Comparison of ENCODE assay signal across 14 cellular contexts in genomic region chr3:182644800-182645433, GRCh38.
DNase-seq lines count a peak whose midpoint lies in the region; ATAC-seq and TF ChIP-seq lines count a peak whose summit lies in the region.
"Had no signal": no experiment of that assay in that cellular context is flagged by ENCODE, and none has a peak within 500 bp of the region (broad histone marks: within the 10 kb centered on the region; RNA-seq: fewer than 3 reads in every experiment).

No MANE protein-coding gene starts in this region.

- CTCF ChIA-PET in activated CD8-positive, alpha-beta T cell treated with anti-CD3 and anti-CD28 coated beads for 36 hours (lab: Charles Lee), result interaction anchor here (1.7 kb wide), 1 partner anchor 38 kb away, joined by 5 read pairs; no protein-coding TSS in a partner anchor
- CTCF ChIA-PET in activated CD8-positive, alpha-beta T cell treated with anti-CD3 and anti-CD28 coated beads, Interleukin-2, amount 10 ng/mL, durations not matched to agents 7 days and 5 days (lab: Charles Lee), result interaction anchor here (0.6 to 1.3 kb wide), 2 partner anchors 9 to 1909 kb away, joined by 3 read pairs; no protein-coding TSS in a partner anchor

- no peaks in the 10 kb centered on the region for H3K36me3 Mint-ChIP-seq in activated CD8-positive, alpha-beta T cell treated with anti-CD3 and anti-CD28 coated beads for 36 hours (ENCODE audit: low read depth)
- H3K36me3 Mint-ChIP-seq in activated CD8-positive, alpha-beta T cell treated with anti-CD3 and anti-CD28 coated beads, Interleukin-2, amount 10 ng/mL, durations not matched to agents 7 days and 5 days (ENCODE audit: low read depth), result no peaks in the 10 kb centered on the region
- no peaks in the 10 kb centered on the region for H3K36me3 Mint-ChIP-seq in GM23338 (ENCODE audit: low read depth)
- no peaks in the 10 kb centered on the region for H3K36me3 Mint-ChIP-seq in activated naive CD8-positive, alpha-beta T cell treated with anti-CD3 and anti-CD28 coated beads, Interleukin-2, amount 50 U/mL, for 24 hours (ENCODE audit: low read depth)

- H3F3A ChIP-seq in GM23338 (replicated peaks; ENCODE audit: low read depth), result no peaks in the 10 kb centered on the region

- H3K27me3 Mint-ChIP-seq in activated CD8-positive, alpha-beta T cell treated with anti-CD3 and anti-CD28 coated beads for 36 hours, result peaks cover 16% of the 10 kb centered on the region
- H3K27me3 Mint-ChIP-seq in activated CD8-positive, alpha-beta T cell treated with anti-CD3 and anti-CD28 coated beads, Interleukin-2, amount 10 ng/mL, durations not matched to agents 7 days and 5 days (ENCODE audit: low read depth), result peaks cover 6% of the 10 kb centered on the region
- H3K27me3 Mint-ChIP-seq in GM23338 (ENCODE audit: insufficient read depth, low read depth, poor library complexity), result no peaks in the 10 kb centered on the region
- H3K27me3 Mint-ChIP-seq in activated naive CD8-positive, alpha-beta T cell treated with anti-CD3 and anti-CD28 coated beads, Interleukin-2, amount 50 U/mL, for 24 hours, result peaks cover 8% of the 10 kb centered on the region

- H3K27ac ChIP-seq in GM23338 (ENCODE audit: low read depth), result no peak overlapping the region
- H3K27ac ChIP-seq: adrenal gland had no signal

- peak overlapping the region; percentile 63; the same call in 1 of the 2 replicates for H2AFZ ChIP-seq in GM23338

- H3K4me3 Mint-ChIP-seq in activated CD8-positive, alpha-beta T cell treated with anti-CD3 and anti-CD28 coated beads for 36 hours, result no peak overlapping the region
- H3K4me3 Mint-ChIP-seq in activated CD8-positive, alpha-beta T cell treated with anti-CD3 and anti-CD28 coated beads, Interleukin-2, amount 10 ng/mL, durations not matched to agents 7 days and 5 days, result no peak overlapping the region
- no peak overlapping the region for H3K4me3 Mint-ChIP-seq in GM23338
- no peak overlapping the region for H3K4me3 Mint-ChIP-seq in activated naive CD8-positive, alpha-beta T cell treated with anti-CD3 and anti-CD28 coated beads, Interleukin-2, amount 50 U/mL, for 24 hours
- H3K4me3 Mint-ChIP-seq: T-helper 17 cell had no signal

- H3K27me3 ChIP-seq in GM23338 (ENCODE audit: insufficient read depth), result no peaks in the 10 kb centered on the region
- H3K27me3 ChIP-seq: adrenal gland had no signal

- intact Hi-C loops in activated CD8-positive, alpha-beta T cell treated with anti-CD3 and anti-CD28 coated beads for 36 hours (cut with micrococcal nuclease), result no loop called here

- no peaks in the 10 kb centered on the region for H3K36me3 ChIP-seq in GM23338 (ENCODE audit: insufficient read depth)
- H3K36me3 ChIP-seq: adrenal gland had no signal

- DNase-seq in activated CD8-positive, alpha-beta T cell treated with anti-CD3 and anti-CD28 coated beads for 36 hours, result peak; percentile 58
- DNase-seq in activated CD8-positive, alpha-beta T cell treated with anti-CD3 and anti-CD28 coated beads, Interleukin-2, amount 10 ng/mL, durations not matched to agents 7 days and 5 days, result no peak
- no peak for DNase-seq in GM23338 (ENCODE audit: low spot score)
- DNase-seq in activated naive CD8-positive, alpha-beta T cell treated with anti-CD3 and anti-CD28 coated beads, Interleukin-2, amount 50 U/mL, for 24 hours, result peak; percentile 35
- peak; percentile 10 for DNase-seq in stimulated activated CD4-positive, alpha-beta T cell treated with anti-CD3 and anti-CD28 coated beads, Interleukin-4, amount 100 ng/mL, for 24 hours
- no peak for DNase-seq in kidney glomerular epithelial cell (lab: John Stamatoyannopoulos, UW)
- DNase-seq in NCI-H1417 treated with DMSO at 0.1 percent for 48 hours (lab: John Stamatoyannopoulos, UW), result no peak
- DNase-seq: adrenal gland, IMR-90, NCI-H1436, NCI-H748 treated with DMSO at 0.1 percent for 48 hours, T-helper 17 cell had no signal

- no peaks in the 10 kb centered on the region for H3K9me2 ChIP-seq in GM23338 (ENCODE audit: insufficient read depth)

- H3K27ac Mint-ChIP-seq in activated CD8-positive, alpha-beta T cell treated with anti-CD3 and anti-CD28 coated beads for 36 hours, result no peak overlapping the region
- H3K27ac Mint-ChIP-seq in activated CD8-positive, alpha-beta T cell treated with anti-CD3 and anti-CD28 coated beads, Interleukin-2, amount 10 ng/mL, durations not matched to agents 7 days and 5 days, result no peak overlapping the region
- H3K27ac Mint-ChIP-seq in GM23338, result no peak overlapping the region
- no peak overlapping the region for H3K27ac Mint-ChIP-seq in activated naive CD8-positive, alpha-beta T cell treated with anti-CD3 and anti-CD28 coated beads, Interleukin-2, amount 50 U/mL, for 24 hours
- H3K27ac Mint-ChIP-seq: T-helper 17 cell had no signal

- peak; percentile 70 for ATAC-seq in activated CD8-positive, alpha-beta T cell treated with anti-CD3 and anti-CD28 coated beads for 36 hours
- no peak for ATAC-seq in activated CD8-positive, alpha-beta T cell treated with anti-CD3 and anti-CD28 coated beads, Interleukin-2, amount 10 ng/mL, durations not matched to agents 7 days and 5 days
- no peak for ATAC-seq in GM23338
- peak; percentile 78 for ATAC-seq in activated naive CD8-positive, alpha-beta T cell treated with anti-CD3 and anti-CD28 coated beads, Interleukin-2, amount 50 U/mL, for 24 hours
- no peak for ATAC-seq in HG03342 (IDR thresholded peaks at IDR 0.05; ENCODE audit: unreplicated experiment)
- ATAC-seq: T-helper 17 cell had no signal

- no peak for TF ChIP-seq CTCF in activated CD8-positive, alpha-beta T cell treated with anti-CD3 and anti-CD28 coated beads for 36 hours (IDR thresholded peaks at IDR 0.05)
- TF ChIP-seq CTCF in GM23338 (conservative IDR thresholded peaks at IDR 0.05; ENCODE audit: low read depth in 2 of 2), result no peak

- no peaks in the 10 kb centered on the region for H3K79me2 ChIP-seq in GM23338 (replicated peaks; ENCODE audit: insufficient read depth)

- no peaks in the 10 kb centered on the region for H4K20me1 ChIP-seq in GM23338 (replicated peaks; ENCODE audit: insufficient read depth)

- H3K9me3 Mint-ChIP-seq in activated CD8-positive, alpha-beta T cell treated with anti-CD3 and anti-CD28 coated beads for 36 hours, result no peaks in the 10 kb centered on the region
- H3K9me3 Mint-ChIP-seq in activated CD8-positive, alpha-beta T cell treated with anti-CD3 and anti-CD28 coated beads, Interleukin-2, amount 10 ng/mL, durations not matched to agents 7 days and 5 days (ENCODE audit: insufficient read depth), result no peaks in the 10 kb centered on the region
- H3K9me3 Mint-ChIP-seq in GM23338, result no peaks in the 10 kb centered on the region
- H3K9me3 Mint-ChIP-seq in activated naive CD8-positive, alpha-beta T cell treated with anti-CD3 and anti-CD28 coated beads, Interleukin-2, amount 50 U/mL, for 24 hours, result no peaks in the 10 kb centered on the region

- H3K4me2 ChIP-seq in GM23338, result no peak overlapping the region

- POLR2A ChIA-PET in activated CD8-positive, alpha-beta T cell treated with anti-CD3 and anti-CD28 coated beads for 36 hours (lab: Charles Lee), result no interaction called here
- POLR2A ChIA-PET in activated CD8-positive, alpha-beta T cell treated with anti-CD3 and anti-CD28 coated beads, Interleukin-2, amount 10 ng/mL, durations not matched to agents 7 days and 5 days (lab: Charles Lee), result no interaction called here

- H3K4me1 Mint-ChIP-seq in activated CD8-positive, alpha-beta T cell treated with anti-CD3 and anti-CD28 coated beads for 36 hours (ENCODE audit: low read depth), result peaks cover 3% of the 10 kb centered on the region
- H3K4me1 Mint-ChIP-seq in activated CD8-positive, alpha-beta T cell treated with anti-CD3 and anti-CD28 coated beads, Interleukin-2, amount 10 ng/mL, durations not matched to agents 7 days and 5 days (ENCODE audit: low read depth), result no peaks in the 10 kb centered on the region
- peaks cover 8% of the 10 kb centered on the region; the same call in 2 of the 3 replicates for H3K4me1 Mint-ChIP-seq in GM23338
- H3K4me1 Mint-ChIP-seq in activated naive CD8-positive, alpha-beta T cell treated with anti-CD3 and anti-CD28 coated beads, Interleukin-2, amount 50 U/mL, for 24 hours, result peaks cover 4% of the 10 kb centered on the region

- H3K4me3 ChIP-seq in GM23338, result no peak overlapping the region
- H3K4me3 ChIP-seq: adrenal gland, lung had no signal

- no peaks in the 10 kb centered on the region for H3K4me1 ChIP-seq in GM23338 (ENCODE audit: insufficient read depth)
- H3K4me1 ChIP-seq: adrenal gland had no signal

TF ChIP-seq in GM23338, 12 proteins besides CTCF, POLR2A, EP300 and RAD21 (continues in another document):
- no peak for TF ChIP-seq STAT1 (IDR thresholded peaks at IDR 0.05; ENCODE audit: unreplicated experiment)
- TF ChIP-seq EZH2phosphoT487 (IDR thresholded peaks at IDR 0.05; ENCODE audit: unreplicated experiment), result no peak
- TF ChIP-seq ZNF331 (CRISPR knock-in tag; IDR thresholded peaks at IDR 0.05; ENCODE audit: low read depth), result no peak

Comparison
In these comparisons a context has a peak if more than half of its experiments do, and no peak if none do; other contexts are left out.
1. ATAC-seq: peak in activated CD8-positive, alpha-beta T cell treated with anti-CD3 and anti-CD28 coated beads for 36 hours (single experiment) and activated naive CD8-positive, alpha-beta T cell treated with anti-CD3 and anti-CD28 coated beads, Interleukin-2, amount 50 U/mL, for 24 hours (single experiment); none in activated CD8-positive, alpha-beta T cell treated with anti-CD3 and anti-CD28 coated beads, Interleukin-2, amount 10 ng/mL, durations not matched to agents 7 days and 5 days (single experiment), GM23338 (single experiment) and HG03342 (single experiment).
2. DNase-seq: peak in activated CD8-positive, alpha-beta T cell treated with anti-CD3 and anti-CD28 coated beads for 36 hours (single experiment), activated naive CD8-positive, alpha-beta T cell treated with anti-CD3 and anti-CD28 coated beads, Interleukin-2, amount 50 U/mL, for 24 hours (single experiment) and stimulated activated CD4-positive, alpha-beta T cell treated with anti-CD3 and anti-CD28 coated beads, Interleukin-4, amount 100 ng/mL, for 24 hours (single experiment); none in activated CD8-positive, alpha-beta T cell treated with anti-CD3 and anti-CD28 coated beads, Interleukin-2, amount 10 ng/mL, durations not matched to agents 7 days and 5 days (single experiment), GM23338 (single experiment), kidney glomerular epithelial cell (single experiment) and NCI-H1417 treated with DMSO at 0.1 percent for 48 hours (single experiment).